1 cellular context compared by ENCODE assay signal in genomic region chr11:64723117-64723906, GRCh38.
A peak's percentile ranks its signal among the peaks of the same experiment; 100 is the strongest.
TF ChIP-seq lines count a peak whose summit lies in the region.

Gene NRXN2, minus strand, starts transcription at chr11:64723197. Its CDS starts 9,498 bp downstream, at chr11:64713699.

TF ChIP-seq in A549, 52 proteins besides CTCF, POLR2A, EP300 and RAD21 (continued from another document):
- peak; percentile 54 for TF ChIP-seq REST (IDR thresholded peaks at IDR 0.05)
- TF ChIP-seq SMC3 (IDR thresholded peaks at IDR 0.05) = peak; percentile 86
- TF ChIP-seq USF2 (IDR thresholded peaks at IDR 0.05) = no peak
- TF ChIP-seq PHF8 (IDR thresholded peaks at IDR 0.05; ENCODE audit: borderline replicate concordance, low read depth) = peak; percentile 71
